ENCODE assay signal across 8 cellular contexts in genomic region chr10:63421591-63421990, GRCh38. TPM values are rescaled to one million over a fixed set of nuclear protein-coding genes. Genes with fewer than 3 reads are reported as not detected.
A peak's percentile ranks its signal among the peaks of the same experiment; 100 is the strongest.
DNase-seq lines count a peak whose midpoint lies in the region; ATAC-seq and TF ChIP-seq lines count a peak whose summit lies in the region.

No MANE protein-coding gene starts in this region.

- no peaks in the 10 kb centered on the region for H3K27me3 ChIP-seq in neutrophil
- H3K27me3 ChIP-seq in suprapubic skin: no peaks in the 10 kb centered on the region

- H3K27ac ChIP-seq in neutrophil: peak overlapping the region; percentile 73
- no peak overlapping the region for H3K27ac ChIP-seq in suprapubic skin

- TF ChIP-seq CTCF in neutrophil (IDR thresholded peaks at IDR 0.05): no peak
- TF ChIP-seq CTCF in suprapubic skin (IDR thresholded peaks at IDR 0.05): no peak

- CTCF ChIA-PET in activated naive CD4-positive, alpha-beta T cell treated with anti-CD3 and anti-CD28 coated beads, Interleukin-2, amount 10 ng/mL, durations not matched to agents 7 days and 5 days (lab: Charles Lee): no interaction called here

- no peaks in the 10 kb centered on the region for H3K36me3 ChIP-seq in neutrophil
- H3K36me3 ChIP-seq in suprapubic skin: no peaks in the 10 kb centered on the region

- no peak for TF ChIP-seq EP300 in suprapubic skin (IDR thresholded peaks at IDR 0.05)

- ATAC-seq in HG03039 (IDR thresholded peaks at IDR 0.05; ENCODE audit: unreplicated experiment): peak; percentile 79

- H3K4me1 ChIP-seq in neutrophil (ENCODE audit: control insufficient read depth in 1 of 2, insufficient read depth in 1 of 2, low read depth in 1 of 2, low read length in 1 of 2) (peaks cover 20 to 27% of the 10 kb centered on the region in 2 experiments), suprapubic skin (peaks cover 3% of the 10 kb centered on the region)

- H3K36me3 Mint-ChIP-seq in activated naive CD4-positive, alpha-beta T cell treated with anti-CD3 and anti-CD28 coated beads, Interleukin-2, amount 10 ng/mL, durations not matched to agents 7 days and 5 days: peaks cover 4% of the 10 kb centered on the region

- peak overlapping the region; percentile 85 for H3K27ac Mint-ChIP-seq in activated naive CD4-positive, alpha-beta T cell treated with anti-CD3 and anti-CD28 coated beads, Interleukin-2, amount 10 ng/mL, durations not matched to agents 7 days and 5 days

- H3K9me3 Mint-ChIP-seq in activated naive CD4-positive, alpha-beta T cell treated with anti-CD3 and anti-CD28 coated beads, Interleukin-2, amount 10 ng/mL, durations not matched to agents 7 days and 5 days: no peaks in the 10 kb centered on the region

- no peak overlapping the region for H3K4me3 Mint-ChIP-seq in activated naive CD4-positive, alpha-beta T cell treated with anti-CD3 and anti-CD28 coated beads, Interleukin-2, amount 10 ng/mL, durations not matched to agents 7 days and 5 days

- H3K9me3 ChIP-seq in neutrophil (no peaks in the 10 kb centered on the region), suprapubic skin (no peaks in the 10 kb centered on the region)

- DNase-seq in activated naive CD4-positive, alpha-beta T cell treated with anti-CD3 and anti-CD28 coated beads, Interleukin-2, amount 10 ng/mL, durations not matched to agents 7 days and 5 days: no peak
- DNase-seq in activated naive CD4-positive, alpha-beta T cell treated with Interleukin-2 at 50 U/mL for 16 hours: no peak
- DNase-seq in SKM-1 treated with dmso at 0.1 percent for 144 hours (lab: John Stamatoyannopoulos, UW; ENCODE audit: unreplicated experiment) (peak; percentile 89), suprapubic skin (ENCODE audit: low spot score in 2 of 2) (no peak), GM03348 (ENCODE audit: low spot score) (no peak)
- DNase-seq in stimulated activated CD4-positive, alpha-beta T cell treated with anti-CD3 and anti-CD28 coated beads, Interleukin-4, amount 100 ng/mL, for 1 hour: no peak

- TF ChIP-seq POLR2A in suprapubic skin (IDR thresholded peaks at IDR 0.05): no peak

- H3K4me3 ChIP-seq in neutrophil (ENCODE audit: low read depth in 1 of 2, low read length in 1 of 2): no peak overlapping the region
- no peak overlapping the region for H3K4me3 ChIP-seq in suprapubic skin

- peaks cover 27% of the 10 kb centered on the region for H3K4me1 Mint-ChIP-seq in activated naive CD4-positive, alpha-beta T cell treated with anti-CD3 and anti-CD28 coated beads, Interleukin-2, amount 10 ng/mL, durations not matched to agents 7 days and 5 days

- no peaks in the 10 kb centered on the region for H3K27me3 Mint-ChIP-seq in activated naive CD4-positive, alpha-beta T cell treated with anti-CD3 and anti-CD28 coated beads, Interleukin-2, amount 10 ng/mL, durations not matched to agents 7 days and 5 days

RNA-seq across cellular contexts. Expression of gene JMJD1C, which starts 44.2 kb away (rescaled TPM):
- total RNA-seq in suprapubic skin: 100 to 1,000 TPM in 2 of 4 donors, 10 to 100 TPM in 2; 78.6 to 127 (median 97.5) TPM
